Comparison of ENCODE assay signal across 22 cellular contexts in genomic region chr16:58018803-58019202, GRCh38. TPM values are rescaled to one million over a fixed set of nuclear protein-coding genes. Genes with fewer than 3 reads are reported as not detected.
DNase-seq lines count a peak whose midpoint lies in the region; ATAC-seq, FAIRE-seq and TF ChIP-seq lines count a peak whose summit lies in the region.
"Had no signal": no experiment of that assay in that cellular context is flagged by ENCODE, and none has a peak within 500 bp of the region (broad histone marks: within the 10 kb centered on the region; RNA-seq: fewer than 3 reads in every experiment).

No MANE protein-coding gene starts in this region.

- peaks cover 13% of the 10 kb centered on the region for H3K4me1 ChIP-seq in HEK293 (ENCODE audit: control insufficient read depth, insufficient read depth, low read length)
- peaks cover 0 to 6% of the 10 kb centered on the region in 2 experiments; a peak in 1 of 5 replicates for H3K4me1 ChIP-seq in K562 (replicated peaks in 1 of 2; ENCODE audit: control insufficient read depth in 2 of 2, insufficient read depth in 2 of 2, low read length in 2 of 2)
- H3K4me1 ChIP-seq in osteoblast (ENCODE audit: insufficient read depth, low read length), result peaks cover 14% of the 10 kb centered on the region

- no peaks in the 10 kb centered on the region for H3K9me3 ChIP-seq in HEK293 (ENCODE audit: control insufficient read depth, insufficient read depth, low read depth, low read length)
- no peaks in the 10 kb centered on the region for H3K9me3 ChIP-seq in K562 (replicated peaks; ENCODE audit: control insufficient read depth, insufficient read depth, low read depth, low read length)
- H3K9me3 ChIP-seq in osteoblast (ENCODE audit: low read depth, low read length), result no peaks in the 10 kb centered on the region
- H3K9me3 ChIP-seq: BLaER1, prostate gland had no signal

- H4K20me1 ChIP-seq in K562 (replicated peaks; ENCODE audit: control insufficient read depth, insufficient read depth, low read length), result no peaks in the 10 kb centered on the region
- peaks cover 8% of the 10 kb centered on the region for H4K20me1 ChIP-seq in osteoblast (ENCODE audit: insufficient read depth, low read length)

- in situ Hi-C loops in K562 (cut with MboI), result loop anchor here (10.0 kb wide), 2 partner anchors 106 to 276 kb away; partner anchors contain the start of genes CFAP20 and PRSS54

- no TSS peak for BruUV-seq in K562 (replicated peaks; lab: Mats Ljungman, UMichigan)

- ATAC-seq in K562, result no peak
- ATAC-seq in GM19455 (IDR thresholded peaks at IDR 0.05; ENCODE audit: unreplicated experiment), result no peak
- ATAC-seq: natural killer cell, PC-3 had no signal

- H3K79me2 ChIP-seq in K562 (ENCODE audit: control insufficient read depth, insufficient read depth, low read length) (no peaks in the 10 kb centered on the region), osteoblast (ENCODE audit: insufficient read depth, low read length) (no peaks in the 10 kb centered on the region)

- no peak for FAIRE-seq in K562 (lab: Jason Lieb, UNC)
- FAIRE-seq: small intestine had no signal

- intact Hi-C loops in K562 (cut with micrococcal nuclease), result no loop called here

- H3K27me3 ChIP-seq in K562 (ENCODE audit: control insufficient read depth in 2 of 2, insufficient read depth in 2 of 2, low read length in 2 of 2) (no peaks in the 10 kb centered on the region), osteoblast (ENCODE audit: insufficient read depth, low read length) (peaks cover 4% of the 10 kb centered on the region)

- no peak overlapping the region for H3K4me2 ChIP-seq in K562 (ENCODE audit: insufficient read depth, low read length)
- H3K4me2 ChIP-seq in osteoblast (ENCODE audit: insufficient read depth, low read length), result no peak overlapping the region
- H3K4me2 ChIP-seq: BLaER1 had no signal

- H3K27ac ChIP-seq in HEK293 (ENCODE audit: extremely low read depth, low read depth, low read length) (no peak overlapping the region), K562 (ENCODE audit: extremely low read depth, low read depth, low read length) (no peak overlapping the region), osteoblast (ENCODE audit: low read depth, low read length) (no peak overlapping the region)
- H3K27ac ChIP-seq: BLaER1, prostate gland had no signal

- TF ChIP-seq CTCF in HEK293 (tag by site-specific recombination; IDR thresholded peaks at IDR 0.05) (peak; percentile 22; the same call in 1 of the 2 replicates), K562 (IDR thresholded peaks at IDR 0.05 in 2 of 3, conservative IDR thresholded peaks at IDR 0.05 in 1 of 3; ENCODE audit: insufficient read depth in 2 of 3, low read depth in 1 of 3, low read length in 3 of 3) (peak; percentile 41 to 54 (median 44); a peak in 5 of 6 replicates), osteoblast (IDR thresholded peaks at IDR 0.05; ENCODE audit: extremely low read depth, low read depth, low read length) (no peak)

- POLR2A ChIA-PET in HEK293 (lab: Yijun Ruan, JAX) (no interaction called here), K562 (lab: Yijun Ruan, JAX) (interaction anchor here (0.9 kb wide), 2 partner anchors 94 to 267 kb away, joined by 3 read pairs; no protein-coding TSS in a partner anchor)

- H3K4me3 ChIP-seq in HEK293 (ENCODE audit: low read depth, low read length), result no peak overlapping the region
- H3K4me3 ChIP-seq in K562, result no peak overlapping the region
- H3K4me3 ChIP-seq in osteoblast (ENCODE audit: insufficient read depth, low read length), result no peak overlapping the region
- H3K4me3 ChIP-seq: BLaER1, prostate gland had no signal

- peak; percentile 40 for DNase-seq in DMS53 (lab: John Stamatoyannopoulos, UW)
- DNase-seq in DMS53 treated with DMSO at 0.1 percent for 48 hours (lab: John Stamatoyannopoulos, UW; ENCODE audit: unreplicated experiment), result no peak
- no peak for DNase-seq in K562 (ENCODE audit: extremely low read depth in 1 of 4, low spot score in 3 of 4)
- DNase-seq in osteoblast (ENCODE audit: insufficient read length, low spot score, missing footprints), result peak; percentile 45
- no peak for DNase-seq in RKO (ENCODE audit: low spot score)
- no peak for DNase-seq in stimulated activated CD4-positive, alpha-beta T cell treated with anti-CD3 and anti-CD28 coated beads, Interleukin-4, amount 100 ng/mL, for 4 hours
- DNase-seq: activated CD4-positive, alpha-beta T cell treated with anti-CD3 and anti-CD28 coated beads for 1 hour; central memory CD4-positive, alpha-beta T cell; DMS79 treated with DMSO at 0.1 percent for 48 hours; effector CD8-positive, alpha-beta T cell; MV-4-11; natural killer cell; NCI-H2029 treated with DMSO at 0.1 percent for 48 hours; NCI-H524 treated with DMSO at 0.1 percent for 48 hours; PC-3; small intestine; stimulated activated CD4-positive, alpha-beta T cell treated with anti-CD3 and anti-CD28 coated beads, Interleukin-4, amount 100 ng/mL, for 24 hours had no signal

- peaks cover 2% of the 10 kb centered on the region for H3K9me1 ChIP-seq in K562 (ENCODE audit: control insufficient read depth, insufficient read depth, low read length)

- H2AFZ ChIP-seq in K562 (ENCODE audit: low read depth, low read length), result no peak overlapping the region
- H2AFZ ChIP-seq in osteoblast (ENCODE audit: low read length), result no peak overlapping the region

- 69% methylated on average over 3 of the region's 7 CpGs for WGBS in K562 (ENCODE audit: insufficient coverage, low coverage, missing lambda C conversion rate)

- CTCF ChIA-PET in HEK293 (lab: Yijun Ruan, JAX), result interaction anchor here (0.6 to 3.0 kb wide), 6 partner anchors 8 to 731 kb away, joined by 3 to 27 read pairs (median 5); no protein-coding TSS in a partner anchor
- CTCF ChIA-PET in K562 (lab: Yijun Ruan, JAX; ENCODE audit: low intra/inter-chr PET ratio), result no interaction called here

- peak in 1 of 2 experiments; percentile 32; a peak in 2 of 4 replicates for TF ChIP-seq RAD21 in K562 (CRISPR knock-in tag; conservative IDR thresholded peaks at IDR 0.05 in 1 of 2, IDR thresholded peaks at IDR 0.05 in 1 of 2)

- H3K9ac ChIP-seq in K562 (ENCODE audit: insufficient read depth in 1 of 2, low read depth in 2 of 2, low read length in 2 of 2), result no peak overlapping the region
- H3K9ac ChIP-seq: BLaER1 had no signal

- peaks cover 0 to 52% of the 10 kb centered on the region in 2 experiments; a peak in 2 of 3 replicates for H3K36me3 ChIP-seq in HEK293 (ENCODE audit: control insufficient read depth in 2 of 2, insufficient read depth in 1 of 2, low read length in 2 of 2)
- peaks cover 19% of the 10 kb centered on the region; the same call in 1 of the 3 replicates for H3K36me3 ChIP-seq in K562 (ENCODE audit: control insufficient read depth, insufficient read depth, low read length)
- H3K36me3 ChIP-seq in osteoblast (ENCODE audit: insufficient read depth, low read length), result peaks cover 5% of the 10 kb centered on the region
- H3K36me3 ChIP-seq: prostate gland had no signal

- no peak for TF ChIP-seq EP300 in K562 (IDR thresholded peaks at IDR 0.05; ENCODE audit: low read length)

- TF ChIP-seq POLR2A in K562 (conservative IDR thresholded peaks at IDR 0.05), result no peak

RNA-seq across cellular contexts. Expression of gene MMP15, which starts 6.8 kb away (rescaled TPM):
- 6.1 and 32.3 TPM in 2 replicates for total RNA-seq in K562 (2011; cell fraction: chromatin; rRNA removed; ENCODE audit: low replicate concordance)
- total RNA-seq in K562 (2011; cell fraction: nucleolus; rRNA removed), result 29.6 and 31.0 TPM in 2 replicates
- 16.6 and 19.7 TPM in 2 replicates for total RNA-seq in K562 (2011; cell fraction: nucleoplasm; rRNA removed)
- 10.3 and 11.9 TPM in 2 replicates for total RNA-seq in K562 (2014; rRNA removed)
- total RNA-seq in K562 (2014; rRNA removed; fragmentation: Illumina TruSeq; extraction: Trizol), result 1.9 and 2.9 TPM in 2 replicates
- total RNA-seq in K562 (2015; rRNA removed; fragmentation: Illumina TruSeq; extraction: Trizol), result 5.5 and 5.6 TPM in 2 replicates
- total RNA-seq in K562 (2021), result 20.3 and 20.4 TPM in 2 replicates
- polyA plus RNA-seq in K562 (2011; rRNA removed), result 3.0 and 8.4 TPM in 2 replicates
- 8.5 and 13.5 TPM in 2 replicates for polyA plus RNA-seq in K562 (2011; cell fraction: cytosol; rRNA removed)
- 14.8 and 18.6 TPM in 2 replicates for polyA plus RNA-seq in K562 (2011; cell fraction: nucleus; rRNA removed)
- polyA plus RNA-seq in K562 (2012), result 9.6 and 14.7 TPM in 2 replicates
- 6.3 and 8.6 TPM in 2 replicates for polyA plus RNA-seq in K562 (2014; fragmentation: Illumina TruSeq; extraction: Trizol)
- polyA plus RNA-seq in K562 (2014; fragmentation: Nextera tagmentation; extraction: Ambion mirVana), result under 1 TPM; 0.01 to 0.06 TPM
- 7.9 and 9.6 TPM in 2 replicates for polyA plus RNA-seq in K562 (2014; rRNA removed)
- 2.8 and 3.4 TPM in 2 replicates for polyA minus RNA-seq in K562 (2011; rRNA and poly(A)+ RNA removed)
- polyA minus RNA-seq in K562 (2011; cell fraction: cytosol; rRNA and poly(A)+ RNA removed), result 11.7 and 17.5 TPM in 2 replicates
- polyA minus RNA-seq in K562 (2011; cell fraction: nucleus; rRNA and poly(A)+ RNA removed), result 6.5 and 10.6 TPM in 2 replicates
- total RNA-seq in osteoblast, result 7.7 and 9.4 TPM in 2 replicates

RNA-seq across cellular contexts. Expression of gene USB1, which starts 17.6 kb away (rescaled TPM):
- total RNA-seq in K562 (2011; cell fraction: chromatin; rRNA removed; ENCODE audit: low replicate concordance), result 49.8 and 89.2 TPM in 2 replicates
- 52.8 and 56.4 TPM in 2 replicates for total RNA-seq in K562 (2011; cell fraction: nucleolus; rRNA removed)
- total RNA-seq in K562 (2011; cell fraction: nucleoplasm; rRNA removed), result 57.2 and 72.5 TPM in 2 replicates
- total RNA-seq in K562 (2014; rRNA removed) (18.0 and 19.4 TPM in 2 replicates), K562 (2014; rRNA removed; fragmentation: Illumina TruSeq; extraction: Trizol) (12.1 and 13.1 TPM in 2 replicates), K562 (2015; rRNA removed; fragmentation: Illumina TruSeq; extraction: Trizol) (16.0 and 18.9 TPM in 2 replicates), K562 (2021) (69.6 and 73.6 TPM in 2 replicates), osteoblast (17.7 and 19.2 TPM in 2 replicates)
- polyA plus RNA-seq in K562 (2011; rRNA removed) (46.2 and 60.1 TPM in 2 replicates), K562 (2014; fragmentation: Illumina TruSeq; extraction: Trizol) (64.4 and 93.9 TPM in 2 replicates), K562 (2014; fragmentation: Nextera tagmentation; extraction: Ambion mirVana) (10 to 100 TPM; 11.6 to 12.1 TPM), K562 (2014; rRNA removed) (53.8 and 67.5 TPM in 2 replicates)
- polyA plus RNA-seq in K562 (2011; cell fraction: cytosol; rRNA removed), result 64.2 and 91.2 TPM in 2 replicates
- polyA plus RNA-seq in K562 (2011; cell fraction: nucleus; rRNA removed), result 37.6 and 65.1 TPM in 2 replicates
- polyA plus RNA-seq in K562 (2012), result 49.3 and 58.2 TPM in 2 replicates
- polyA minus RNA-seq in K562 (2011; rRNA and poly(A)+ RNA removed), result 29.9 and 44.9 TPM in 2 replicates
- 42.9 and 56.9 TPM in 2 replicates for polyA minus RNA-seq in K562 (2011; cell fraction: cytosol; rRNA and poly(A)+ RNA removed)
- 27.5 and 27.6 TPM in 2 replicates for polyA minus RNA-seq in K562 (2011; cell fraction: nucleus; rRNA and poly(A)+ RNA removed)

RNA-seq across cellular contexts. Expression of gene ZNF319, which starts 18.3 kb away (rescaled TPM):
- total RNA-seq in K562 (2011; cell fraction: chromatin; rRNA removed; ENCODE audit: low replicate concordance), result 3.7 and 13.4 TPM in 2 replicates
- 6.6 and 7.3 TPM in 2 replicates for total RNA-seq in K562 (2011; cell fraction: nucleolus; rRNA removed)
- 3.7 and 4.7 TPM in 2 replicates for total RNA-seq in K562 (2011; cell fraction: nucleoplasm; rRNA removed)
- total RNA-seq in K562 (2014; rRNA removed) (1.4 TPM in 2 replicates), K562 (2014; rRNA removed; fragmentation: Illumina TruSeq; extraction: Trizol) (0.80 and 0.87 TPM in 2 replicates), K562 (2015; rRNA removed; fragmentation: Illumina TruSeq; extraction: Trizol) (1.0 and 1.2 TPM in 2 replicates), K562 (2021) (5.2 and 5.7 TPM in 2 replicates), osteoblast (4.3 and 5.6 TPM in 2 replicates)
- polyA plus RNA-seq in K562 (2011; rRNA removed) (1.4 and 2.0 TPM in 2 replicates), K562 (2014; fragmentation: Illumina TruSeq; extraction: Trizol) (2.1 and 3.6 TPM in 2 replicates), K562 (2014; fragmentation: Nextera tagmentation; extraction: Ambion mirVana) (under 1 TPM; 0.20 to 0.31 TPM), K562 (2014; rRNA removed) (2.7 and 3.2 TPM in 2 replicates)
- 2.3 and 3.2 TPM in 2 replicates for polyA plus RNA-seq in K562 (2011; cell fraction: cytosol; rRNA removed)
- polyA plus RNA-seq in K562 (2011; cell fraction: nucleus; rRNA removed), result 4.9 and 5.1 TPM in 2 replicates
- 3.2 and 6.6 TPM in 2 replicates for polyA plus RNA-seq in K562 (2012)
- polyA minus RNA-seq in K562 (2011; rRNA and poly(A)+ RNA removed), result 2.2 and 3.0 TPM in 2 replicates
- 3.2 and 6.1 TPM in 2 replicates for polyA minus RNA-seq in K562 (2011; cell fraction: cytosol; rRNA and poly(A)+ RNA removed)
- 5.5 and 6.2 TPM in 2 replicates for polyA minus RNA-seq in K562 (2011; cell fraction: nucleus; rRNA and poly(A)+ RNA removed)

RNA-seq across cellular contexts. Expression of gene CNGB1, which starts 47.9 kb away (rescaled TPM):
- total RNA-seq in K562 (2011; cell fraction: chromatin; rRNA removed; ENCODE audit: low replicate concordance), result not detected in 2 replicates
- total RNA-seq in K562 (2011; cell fraction: nucleolus; rRNA removed), result not detected in 2 replicates
- total RNA-seq in K562 (2011; cell fraction: nucleoplasm; rRNA removed), result not detected in 2 replicates
- not detected in 2 replicates for total RNA-seq in K562 (2014; rRNA removed)
- total RNA-seq in K562 (2014; rRNA removed; fragmentation: Illumina TruSeq; extraction: Trizol), result not detected in 2 replicates
- total RNA-seq in K562 (2015; rRNA removed; fragmentation: Illumina TruSeq; extraction: Trizol), result not detected in 2 replicates
- not detected in 2 replicates for total RNA-seq in K562 (2021)
- polyA plus RNA-seq in K562 (2011; rRNA removed), result not detected in 2 replicates
- not detected in 2 replicates for polyA plus RNA-seq in K562 (2011; cell fraction: cytosol; rRNA removed)
- not detected in 2 replicates for polyA plus RNA-seq in K562 (2011; cell fraction: nucleus; rRNA removed)
- not detected in 2 replicates for polyA plus RNA-seq in K562 (2012)
- not detected in 2 replicates for polyA plus RNA-seq in K562 (2014; fragmentation: Illumina TruSeq; extraction: Trizol)
- polyA plus RNA-seq in K562 (2014; fragmentation: Nextera tagmentation; extraction: Ambion mirVana), result not detected
- polyA plus RNA-seq in K562 (2014; rRNA removed), result not detected in 2 replicates
- polyA minus RNA-seq in K562 (2011; rRNA and poly(A)+ RNA removed), result not detected in 2 replicates
- polyA minus RNA-seq in K562 (2011; cell fraction: cytosol; rRNA and poly(A)+ RNA removed), result not detected in 2 replicates
- not detected in 2 replicates for polyA minus RNA-seq in K562 (2011; cell fraction: nucleus; rRNA and poly(A)+ RNA removed)
- total RNA-seq in osteoblast, result not detected in 2 replicates
- total RNA-seq: A172, natural killer cell had no signal

Comparison
In these comparisons a context has a peak if more than half of its experiments do, and no peak if none do; other contexts are left out.
1. DNase-seq: peak in DMS53 (single experiment) and osteoblast (single experiment); none in DMS53 treated with DMSO at 0.1 percent for 48 hours (single experiment), K562 (0 of 4), RKO (single experiment) and stimulated activated CD4-positive, alpha-beta T cell treated with anti-CD3 and anti-CD28 coated beads, Interleukin-4, amount 100 ng/mL, for 4 hours (0 of 2).